ENCODE assay signal across 17 cellular contexts in genomic region chr10:33566426-33566825, GRCh38.
"Had no signal": no experiment of that assay in that cellular context is flagged by ENCODE, and none has a peak within 500 bp of the region (broad histone marks: within the 10 kb centered on the region; RNA-seq: fewer than 3 reads in every experiment).

No MANE protein-coding gene starts in this region.

- H3K36me3 ChIP-seq: adrenal gland, esophagus squamous epithelium, left lung, neutrophil, pancreas, spleen, tibial artery had no signal

- H3K27ac Mint-ChIP-seq: activated naive CD4-positive, alpha-beta T cell treated with anti-CD3 and anti-CD28 coated beads, Interleukin-2, amount 50 U/mL, for 72 hours; naive thymus-derived CD4-positive, alpha-beta T cell; stimulated activated naive B cell treated with anti-CD40 and anti-IgM and Interleukin-4, amounts not matched to agents 10 μg/mL and 1 μg/mL and 100 μg/mL, for 72 hours had no signal

- H3K27ac ChIP-seq: esophagus squamous epithelium, left lung, neutrophil, pancreas, tibial artery, VCaP had no signal

- ATAC-seq: activated naive CD4-positive, alpha-beta T cell treated with anti-CD3 and anti-CD28 coated beads, Interleukin-2, amount 50 U/mL, for 72 hours; left lung; naive thymus-derived CD4-positive, alpha-beta T cell; pancreas; stimulated activated naive B cell treated with anti-CD40 and anti-IgM and Interleukin-4, amounts not matched to agents 10 μg/mL and 1 μg/mL and 100 μg/mL, for 72 hours had no signal

- DNase-seq: activated CD4-positive, alpha-beta T cell treated with anti-CD3 and anti-CD28 coated beads, Interleukin-2, amount 50 U/mL, for 4 hours; activated gamma-delta T cell treated with Interleukin-2 at 50 U/mL for 16 hours; dermis blood vessel endothelial cell; effector memory CD4-positive, alpha-beta T cell; esophagus squamous epithelium; left lung; mesenchymal stem cell; naive thymus-derived CD4-positive, alpha-beta T cell; pancreas; spleen; stimulated activated naive B cell treated with anti-CD40 and anti-IgM and Interleukin-4, amounts not matched to agents 10 μg/mL and 1 μg/mL and 100 μg/mL, for 72 hours; T-helper 2 cell; tibial artery had no signal

- H3K9me3 ChIP-seq: adrenal gland, esophagus squamous epithelium, left lung, neutrophil, pancreas, spleen, tibial artery had no signal

- H3K4me1 Mint-ChIP-seq: stimulated activated naive B cell treated with anti-CD40 and anti-IgM and Interleukin-4, amounts not matched to agents 10 μg/mL and 1 μg/mL and 100 μg/mL, for 72 hours had no signal

- H3K27me3 ChIP-seq: adrenal gland, esophagus squamous epithelium, left lung, neutrophil, pancreas, spleen, tibial artery had no signal

- H3K4me1 ChIP-seq: adrenal gland, esophagus squamous epithelium, left lung, pancreas, spleen, tibial artery had no signal

- H3K4me3 Mint-ChIP-seq: naive thymus-derived CD4-positive, alpha-beta T cell; stimulated activated naive B cell treated with anti-CD40 and anti-IgM and Interleukin-4, amounts not matched to agents 10 μg/mL and 1 μg/mL and 100 μg/mL, for 72 hours had no signal

- H3K36me3 Mint-ChIP-seq: activated naive CD4-positive, alpha-beta T cell treated with anti-CD3 and anti-CD28 coated beads, Interleukin-2, amount 50 U/mL, for 72 hours; naive thymus-derived CD4-positive, alpha-beta T cell; stimulated activated naive B cell treated with anti-CD40 and anti-IgM and Interleukin-4, amounts not matched to agents 10 μg/mL and 1 μg/mL and 100 μg/mL, for 72 hours had no signal

- H3K9me3 Mint-ChIP-seq: activated naive CD4-positive, alpha-beta T cell treated with anti-CD3 and anti-CD28 coated beads, Interleukin-2, amount 50 U/mL, for 72 hours; naive thymus-derived CD4-positive, alpha-beta T cell had no signal

- H3K4me3 ChIP-seq: adrenal gland, esophagus squamous epithelium, left lung, pancreas, spleen, tibial artery had no signal
